ENCODE assay signal across 27 cellular contexts in genomic region chr1:56511323-56511722, GRCh38.
DNase-seq lines count a peak whose midpoint lies in the region; ATAC-seq and TF ChIP-seq lines count a peak whose summit lies in the region.
"Had no signal": no experiment of that assay in that cellular context is flagged by ENCODE, and none has a peak within 500 bp of the region (broad histone marks: within the 10 kb centered on the region; RNA-seq: fewer than 3 reads in every experiment).

No MANE protein-coding gene starts in this region.

- WGBS in sigmoid colon, 2 donors: 86 to 89% methylated on average over 5 of the region's 5 CpGs

- H3K36me3 Mint-ChIP-seq in nephron (ENCODE audit: low read depth): peaks cover 69% of the 10 kb centered on the region
- H3K36me3 Mint-ChIP-seq: CD8-positive, alpha-beta T cell had no signal

- DNase-seq in left ventricle myocardium inferior (no peak), left cardiac atrium (no peak), vagina (ENCODE audit: extremely low spot score in 2 of 2) (no peak), sigmoid colon (no peak)
- DNase-seq: activated CD4-positive, alpha-beta T cell treated with anti-CD3 and anti-CD28 coated beads, Interleukin-2, amount 50 U/mL, for 48 hours; activated CD4-positive, CD25-positive, alpha-beta regulatory T cell; activated naive CD4-positive, alpha-beta T cell treated with anti-CD3 and anti-CD28 coated beads for 36 hours; AML-193; brain microvascular endothelial cell; CD8-positive, alpha-beta T cell; effector CD8-positive, alpha-beta T cell; erythroblast; KBM-7; NCI-H1105 treated with DMSO at 0.1 percent for 48 hours; NCI-H1930; NCI-H526; nephron progenitor cell; SJCRH30; stimulated activated naive CD4-positive, alpha-beta T cell treated with Interleukin-2 at 50 U/mL for 16 hours had no signal

- H3K27me3 ChIP-seq in left ventricle myocardium inferior (ENCODE audit: low read depth): no peaks in the 10 kb centered on the region
- H3K27me3 ChIP-seq in iPS-20b (ENCODE audit: insufficient read depth, low read length): no peaks in the 10 kb centered on the region
- H3K27me3 ChIP-seq in vagina: no peaks in the 10 kb centered on the region
- no peaks in the 10 kb centered on the region for H3K27me3 ChIP-seq in sigmoid colon
- H3K27me3 ChIP-seq: adrenal gland, brain microvascular endothelial cell, SJCRH30 had no signal

- H3K36me3 ChIP-seq in left ventricle myocardium inferior (peaks cover 55% of the 10 kb centered on the region), iPS-20b (ENCODE audit: insufficient read depth, low read depth, low read length) (peaks cover 94% of the 10 kb centered on the region), vagina (peaks cover 0 to 37% of the 10 kb centered on the region in 2 donors), sigmoid colon (peaks cover 28 to 58% (median 41%) of the 10 kb centered on the region in 4 donors)
- H3K36me3 ChIP-seq: brain microvascular endothelial cell, SJCRH30 had no signal

- intact Hi-C loops in left ventricle myocardium inferior (cut with micrococcal nuclease) (loop anchor here (10.0 kb wide), 1 partner anchor 63 kb away; the partner anchor contains the start of gene PLPP3), left cardiac atrium (cut with DNase I) (loop anchor here in 1 of 2 donors (5.0 kb wide), 1 partner anchor 66 kb away; the partner anchor contains the start of gene PLPP3), vagina (cut with DNase I) (no loop called here), sigmoid colon (cut with DNase I) (no loop called here)

- peak overlapping the region; percentile 29; the same call in 1 of the 2 replicates for H3K9ac ChIP-seq in iPS-20b (ENCODE audit: low read depth, low read length)
- H3K9ac ChIP-seq: parathyroid adenoma had no signal

- TF ChIP-seq EP300 in sigmoid colon (IDR thresholded peaks at IDR 0.05): no peak

- no peak overlapping the region for H3K4me3 ChIP-seq in left ventricle myocardium inferior
- no peak overlapping the region for H3K4me3 ChIP-seq in iPS-20b (ENCODE audit: low read length)
- no peak overlapping the region for H3K4me3 ChIP-seq in vagina
- H3K4me3 ChIP-seq in sigmoid colon: no peak overlapping the region
- H3K4me3 ChIP-seq: adrenal gland, SJCRH30, thoracic aorta had no signal

- peaks cover 45% of the 10 kb centered on the region for H3K4me1 Mint-ChIP-seq in nephron

- H3K27ac ChIP-seq in left ventricle myocardium inferior (replicated peaks) (peak overlapping the region; percentile 83), iPS-20b (ENCODE audit: low read length) (peak overlapping the region; percentile 42), vagina (peak overlapping the region; percentile 17), sigmoid colon (no peak overlapping the region)
- H3K27ac ChIP-seq: brain microvascular endothelial cell, parathyroid adenoma, SJCRH30, thoracic aorta had no signal

- ATAC-seq in left cardiac atrium (no peak), GM18502 (IDR thresholded peaks at IDR 0.05; ENCODE audit: poor library complexity, unreplicated experiment) (no peak), GM21447 (IDR thresholded peaks at IDR 0.05; ENCODE audit: unreplicated experiment) (no peak)
- ATAC-seq: CD8-positive, alpha-beta T cell had no signal

- H3K4me3 Mint-ChIP-seq in nephron: no peak overlapping the region
- H3K4me3 Mint-ChIP-seq: activated naive CD4-positive, alpha-beta T cell treated with anti-CD3 and anti-CD28 coated beads for 36 hours; activated T-helper 1 cell treated with anti-CD3 and anti-CD28 coated beads, Interleukin-12 subunit alpha, Interleukin-12 subunit beta, Interleukin-2, Interleukin-4 antibody, amounts not matched to agents 30 ng/mL and 10 ng/mL and 1 ng/mL, durations not matched to agents 14 hours and 24 hours and 36 hours; CD8-positive, alpha-beta T cell had no signal

- TF ChIP-seq CTCF in left ventricle myocardium inferior (IDR thresholded peaks at IDR 0.05; ENCODE audit: borderline replicate concordance): no peak
- TF ChIP-seq CTCF in nephron (IDR thresholded peaks at IDR 0.05; ENCODE audit: unreplicated experiment in 3 of 3): no peak
- TF ChIP-seq CTCF in vagina (IDR thresholded peaks at IDR 0.05): no peak
- no peak for TF ChIP-seq CTCF in sigmoid colon (IDR thresholded peaks at IDR 0.05)

- H3K9me3 Mint-ChIP-seq in nephron: no peaks in the 10 kb centered on the region
- H3K9me3 Mint-ChIP-seq: activated naive CD4-positive, alpha-beta T cell treated with anti-CD3 and anti-CD28 coated beads for 36 hours; activated T-helper 1 cell treated with anti-CD3 and anti-CD28 coated beads, Interleukin-12 subunit alpha, Interleukin-12 subunit beta, Interleukin-2, Interleukin-4 antibody, amounts not matched to agents 30 ng/mL and 10 ng/mL and 1 ng/mL, durations not matched to agents 14 hours and 24 hours and 36 hours; CD8-positive, alpha-beta T cell had no signal

- H3K27me3 Mint-ChIP-seq in nephron (ENCODE audit: low read depth): no peaks in the 10 kb centered on the region

- no peak for TF ChIP-seq POLR2A in vagina (IDR thresholded peaks at IDR 0.05)
- no peak for TF ChIP-seq POLR2A in sigmoid colon (IDR thresholded peaks at IDR 0.05)

- peak overlapping the region in 2 of 3 experiments; percentile 67 to 81 for H3K27ac Mint-ChIP-seq in nephron
- H3K27ac Mint-ChIP-seq: activated naive CD4-positive, alpha-beta T cell treated with anti-CD3 and anti-CD28 coated beads for 36 hours; activated T-helper 1 cell treated with anti-CD3 and anti-CD28 coated beads, Interleukin-12 subunit alpha, Interleukin-12 subunit beta, Interleukin-2, Interleukin-4 antibody, amounts not matched to agents 30 ng/mL and 10 ng/mL and 1 ng/mL, durations not matched to agents 14 hours and 24 hours and 36 hours; CD8-positive, alpha-beta T cell had no signal

- H3K9me3 ChIP-seq in left ventricle myocardium inferior (replicated peaks) (no peaks in the 10 kb centered on the region), iPS-20b (ENCODE audit: insufficient read depth, low read depth, low read length) (no peaks in the 10 kb centered on the region), vagina (no peaks in the 10 kb centered on the region), sigmoid colon (no peaks in the 10 kb centered on the region)
- H3K9me3 ChIP-seq: adrenal gland, SJCRH30, thoracic aorta had no signal

- H3K4me1 ChIP-seq in left ventricle myocardium inferior: peaks cover 100% of the 10 kb centered on the region
- peaks cover 23% of the 10 kb centered on the region for H3K4me1 ChIP-seq in iPS-20b (ENCODE audit: insufficient read depth, low read length)
- peaks cover 85% of the 10 kb centered on the region for H3K4me1 ChIP-seq in vagina
- H3K4me1 ChIP-seq in sigmoid colon: no peaks in the 10 kb centered on the region

Comparison
In these comparisons a context has a peak if more than half of its experiments do, and no peak if none do; other contexts are left out.
1. H3K27ac ChIP-seq: peak in left ventricle myocardium inferior (single experiment), iPS-20b (single experiment) and vagina (single experiment); none in sigmoid colon (0 of 4).